1 cellular context compared by ENCODE assay signal in genomic region chr6:104958720-104959452, GRCh38.
TF ChIP-seq lines count a peak whose summit lies in the region.

No MANE protein-coding gene starts in this region.

TF ChIP-seq in WTC11, 78 proteins besides CTCF, POLR2A, EP300 and RAD21 (continued from another document):
- TF ChIP-seq, protein P1, sequence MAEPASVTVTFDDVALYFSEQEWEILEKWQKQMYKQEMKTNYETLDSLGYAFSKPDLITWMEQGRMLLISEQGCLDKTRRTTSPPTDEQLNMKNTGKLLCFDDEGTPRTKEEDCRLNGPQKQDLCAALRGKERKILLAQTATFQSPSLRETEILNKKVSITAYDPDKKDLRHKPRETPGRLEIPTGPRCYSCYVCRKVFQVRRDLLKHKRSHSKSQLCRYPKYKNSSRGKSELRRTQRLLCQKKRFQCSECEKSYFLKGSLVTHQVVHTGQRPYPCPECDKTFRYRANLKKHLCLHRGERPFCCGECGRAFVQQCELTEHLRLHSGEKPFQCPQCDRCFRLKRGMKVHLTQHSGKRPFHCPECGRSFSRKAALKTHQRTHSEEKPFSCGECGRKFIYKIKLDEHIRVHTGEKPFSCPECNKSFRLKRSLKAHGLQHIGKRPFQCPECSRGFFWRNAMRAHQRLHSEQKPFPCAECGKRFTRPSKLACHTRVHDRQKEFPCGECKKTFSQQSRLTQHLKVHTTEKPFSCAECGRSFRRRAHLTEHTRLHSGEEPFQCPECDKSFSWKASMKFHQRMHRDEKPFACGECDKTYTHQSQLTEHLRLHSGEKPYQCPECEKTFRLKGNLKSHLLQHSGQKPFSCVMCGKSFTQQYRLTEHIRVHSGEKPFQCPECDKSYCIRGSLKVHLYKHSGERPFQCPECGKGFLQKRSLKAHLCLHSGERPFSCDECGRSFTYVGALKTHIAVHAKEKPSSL (CRISPR knock-in tag; conservative IDR thresholded peaks at IDR 0.05) = no peak
- no peak for TF ChIP-seq NFE2L1 (CRISPR knock-in tag; IDR thresholded peaks at IDR 0.05)
- no peak for TF ChIP-seq E2F4 (CRISPR knock-in tag; IDR thresholded peaks at IDR 0.05; ENCODE audit: borderline replicate concordance, low read depth)
